Comparison of ENCODE assay signal across 16 cellular contexts in the genomic region with DNA sequence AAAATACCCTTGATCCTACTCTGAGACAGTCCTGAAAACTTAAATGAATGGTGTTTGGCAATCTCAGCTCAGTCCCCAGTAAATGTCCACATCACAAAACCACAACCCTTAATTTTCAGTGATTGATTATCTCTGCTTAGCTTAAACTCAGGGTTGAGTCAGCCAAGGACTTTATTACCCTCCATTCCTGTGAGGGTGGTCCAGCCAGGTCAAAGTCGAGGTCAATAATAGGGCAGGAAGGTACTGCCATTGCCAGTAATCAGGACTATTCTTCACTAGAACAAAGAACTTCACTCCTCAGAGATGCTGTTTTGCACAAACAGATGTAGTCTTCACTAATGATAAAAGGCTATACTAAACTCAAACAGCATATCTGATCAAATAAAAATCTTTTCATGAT.
"Had no signal": no experiment of that assay in that cellular context is flagged by ENCODE, and none has a peak within 500 bp of the region (broad histone marks: within the 10 kb centered on the region; RNA-seq: fewer than 3 reads in every experiment).

No MANE protein-coding gene starts in this region.

- H3K27ac ChIP-seq: coronary artery, left ventricle myocardium inferior, pancreas, tibial artery had no signal

- H3K4me1 Mint-ChIP-seq: activated CD4-positive, alpha-beta T cell treated with anti-CD3 and anti-CD28 coated beads, Interleukin-2, amount 10 ng/mL, durations not matched to agents 7 days and 5 days; activated naive CD4-positive, alpha-beta T cell treated with anti-CD3 and anti-CD28 coated beads, Interleukin-2, amount 10 ng/mL, durations not matched to agents 7 days and 5 days; memory B cell; T-helper 17 cell had no signal

- H3K4me3 Mint-ChIP-seq: activated CD4-positive, alpha-beta T cell treated with anti-CD3 and anti-CD28 coated beads, Interleukin-2, amount 10 ng/mL, durations not matched to agents 7 days and 5 days; activated naive CD4-positive, alpha-beta T cell treated with anti-CD3 and anti-CD28 coated beads, Interleukin-2, amount 10 ng/mL, durations not matched to agents 7 days and 5 days; memory B cell; neural crest cell; T-helper 17 cell had no signal

- H3K27me3 ChIP-seq: pancreas, tibial artery had no signal

- H3K27ac Mint-ChIP-seq: activated CD4-positive, alpha-beta T cell treated with anti-CD3 and anti-CD28 coated beads, Interleukin-2, amount 10 ng/mL, durations not matched to agents 7 days and 5 days; activated naive CD4-positive, alpha-beta T cell treated with anti-CD3 and anti-CD28 coated beads, Interleukin-2, amount 10 ng/mL, durations not matched to agents 7 days and 5 days; activated T-helper 2 cell treated with anti-CD3 and anti-CD28 coated beads, Interferon-gamma antibody, Interleukin-2, Interleukin-4, amounts not matched to agents 10 μg/mL and 5 μg/mL and 100 μg/mL, durations not matched to agents 14 hours and 24 hours and 36 hours; memory B cell; T-helper 17 cell had no signal

- H3K36me3 Mint-ChIP-seq: activated naive CD4-positive, alpha-beta T cell treated with anti-CD3 and anti-CD28 coated beads, Interleukin-2, amount 10 ng/mL, durations not matched to agents 7 days and 5 days; memory B cell had no signal

- H3K27me3 Mint-ChIP-seq: activated CD4-positive, alpha-beta T cell treated with anti-CD3 and anti-CD28 coated beads, Interleukin-2, amount 10 ng/mL, durations not matched to agents 7 days and 5 days; activated naive CD4-positive, alpha-beta T cell treated with anti-CD3 and anti-CD28 coated beads, Interleukin-2, amount 10 ng/mL, durations not matched to agents 7 days and 5 days; memory B cell; T-helper 17 cell had no signal

- ATAC-seq: pancreas, T-helper 17 cell had no signal

- H3K4me1 ChIP-seq: left ventricle myocardium inferior, pancreas, tibial artery had no signal

- H3K9me3 Mint-ChIP-seq: activated CD4-positive, alpha-beta T cell treated with anti-CD3 and anti-CD28 coated beads, Interleukin-2, amount 10 ng/mL, durations not matched to agents 7 days and 5 days; neural crest cell had no signal

- H3K9me3 ChIP-seq: left ventricle myocardium inferior, pancreas, tibial artery had no signal

- H3K4me3 ChIP-seq: coronary artery, left ventricle myocardium inferior, pancreas, tibial artery had no signal

- DNase-seq: activated CD4-positive, alpha-beta T cell treated with anti-CD3 and anti-CD28 coated beads, Interleukin-2, amount 10 ng/mL, durations not matched to agents 7 days and 5 days; activated CD4-positive, CD25-positive, alpha-beta regulatory T cell; activated CD8-positive, alpha-beta memory T cell treated with anti-CD3 and anti-CD28 coated beads for 24 hours; activated naive CD4-positive, alpha-beta T cell treated with anti-CD3 and anti-CD28 coated beads, Interleukin-2, amount 10 ng/mL, durations not matched to agents 7 days and 5 days; central memory CD4-positive, alpha-beta T cell; effector memory CD4-positive, alpha-beta T cell; hippocampal formation; left ventricle myocardium inferior; pancreas; retina; T-helper 17 cell; tibial artery had no signal

- H3K36me3 ChIP-seq: left ventricle myocardium inferior, pancreas, tibial artery had no signal
